Comparison of ENCODE assay signal across 25 cellular contexts in genomic region chr18:29157057-29157780, GRCh38.
A peak's percentile ranks its signal among the peaks of the same experiment; 100 is the strongest.
DNase-seq lines count a peak whose midpoint lies in the region; ATAC-seq, FAIRE-seq and TF ChIP-seq lines count a peak whose summit lies in the region.
"Had no signal": no experiment of that assay in that cellular context is flagged by ENCODE, and none has a peak within 500 bp of the region (broad histone marks: within the 10 kb centered on the region; RNA-seq: fewer than 3 reads in every experiment).

No MANE protein-coding gene starts in this region.

- H3K4me1 ChIP-seq in astrocyte (ENCODE audit: insufficient read depth, low read length): peaks cover 35% of the 10 kb centered on the region
- no peaks in the 10 kb centered on the region for H3K4me1 ChIP-seq in heart right ventricle
- no peaks in the 10 kb centered on the region for H3K4me1 ChIP-seq in left ventricle myocardium inferior

- no peak for DNase-seq in D721Med (ENCODE audit: insufficient read length, low spot score)
- peak; percentile 14 for DNase-seq in LoVo (ENCODE audit: low spot score)
- DNase-seq in astrocyte (ENCODE audit: low read depth): peak; percentile 65
- DNase-seq in iris pigment epithelial cell (ENCODE audit: low read depth): peak; percentile 76
- no peak for DNase-seq in heart right ventricle
- no peak for DNase-seq in SKM-1 (lab: John Stamatoyannopoulos, UW; ENCODE audit: unreplicated experiment)
- no peak for DNase-seq in left ventricle myocardium inferior
- DNase-seq: activated CD4-positive, alpha-beta T cell treated with anti-CD3 and anti-CD28 coated beads, Interleukin-2, amount 50 U/mL, for 4 hours; aorta; foreskin melanocyte; hippocampal formation; immature natural killer cell; left ventricle myocardium superior; MV-4-11; natural killer cell; NCI-H1694 treated with DMSO at 0.1 percent for 48 hours; NCI-H526; stimulated activated naive CD8-positive, alpha-beta T cell treated with anti-CD3 and anti-CD28 coated beads, Interleukin-15, Interleukin-2, amounts not matched to agents 100 U/mL and 50 U/mL, for 24 hours; WERI-Rb-1 had no signal

- peak overlapping the region; percentile 9 for H2AFZ ChIP-seq in astrocyte (ENCODE audit: low read depth, low read length)

- H3K4me2 ChIP-seq in astrocyte (ENCODE audit: low read length): peak overlapping the region; percentile 65
- H3K4me2 ChIP-seq: KMS-11 had no signal

- H3K36me3 Mint-ChIP-seq in astrocyte (ENCODE audit: low read depth, unreplicated experiment): no peaks in the 10 kb centered on the region
- H3K36me3 Mint-ChIP-seq: natural killer cell had no signal

- no peaks in the 10 kb centered on the region for H4K20me1 ChIP-seq in astrocyte (ENCODE audit: insufficient read depth, low read length)

- WGBS in heart right ventricle, 2 donors: 91 to 92% methylated on average over 3 of the region's 3 CpGs

- no peaks in the 10 kb centered on the region for H3K27me3 ChIP-seq in astrocyte (ENCODE audit: insufficient read depth, low read length)
- H3K27me3 ChIP-seq in heart right ventricle: no peaks in the 10 kb centered on the region
- H3K27me3 ChIP-seq in left ventricle myocardium inferior (ENCODE audit: low read depth): no peaks in the 10 kb centered on the region
- H3K27me3 ChIP-seq: right atrium auricular region had no signal

- H3K4me3 ChIP-seq in astrocyte (ENCODE audit: insufficient read depth, low read depth, low read length) (peak overlapping the region; percentile 32), heart right ventricle (no peak overlapping the region), left ventricle myocardium inferior (no peak overlapping the region)
- H3K4me3 ChIP-seq: right atrium auricular region had no signal

- intact Hi-C loops in heart right ventricle (cut with DNase I): no loop called here
- intact Hi-C loops in left ventricle myocardium inferior (cut with micrococcal nuclease): no loop called here

- H3K36me3 ChIP-seq in astrocyte (ENCODE audit: insufficient read depth, low read length) (no peaks in the 10 kb centered on the region), heart right ventricle (no peaks in the 10 kb centered on the region), left ventricle myocardium inferior (no peaks in the 10 kb centered on the region)
- H3K36me3 ChIP-seq: right atrium auricular region, WERI-Rb-1 had no signal

- H3K79me2 ChIP-seq in astrocyte (ENCODE audit: insufficient read depth, low read length): no peaks in the 10 kb centered on the region

- H3K9me3 ChIP-seq in astrocyte (ENCODE audit: insufficient read depth, low read depth, low read length): no peaks in the 10 kb centered on the region
- no peaks in the 10 kb centered on the region for H3K9me3 ChIP-seq in heart right ventricle
- no peaks in the 10 kb centered on the region for H3K9me3 ChIP-seq in left ventricle myocardium inferior (replicated peaks)
- H3K9me3 ChIP-seq: right atrium auricular region had no signal

- ATAC-seq in heart right ventricle (no peak), GM21723 (IDR thresholded peaks at IDR 0.05; ENCODE audit: unreplicated experiment) (no peak)
- ATAC-seq: activated naive CD4-positive, alpha-beta T cell treated with anti-CD3 and anti-CD28 coated beads, Interleukin-2, amount 50 U/mL, for 72 hours; left ventricle myocardium superior; natural killer cell; stimulated activated naive CD8-positive, alpha-beta T cell treated with anti-CD3 and anti-CD28 coated beads, Interleukin-15, Interleukin-2, amounts not matched to agents 100 U/mL and 50 U/mL, for 24 hours had no signal

- no peaks in the 10 kb centered on the region for H3K27me3 Mint-ChIP-seq in astrocyte (ENCODE audit: low read depth, unreplicated experiment)

- TF ChIP-seq CTCF in D721Med (IDR thresholded peaks at IDR 0.05; ENCODE audit: insufficient read depth, missing control alignments) (no peak), astrocyte (IDR thresholded peaks at IDR 0.05; ENCODE audit: insufficient read depth, low read depth, low read length) (no peak), heart right ventricle (IDR thresholded peaks at IDR 0.05) (no peak), left ventricle myocardium inferior (IDR thresholded peaks at IDR 0.05; ENCODE audit: borderline replicate concordance) (no peak)

- peak overlapping the region; percentile 57 for H3K9ac ChIP-seq in astrocyte (ENCODE audit: low read length)
- H3K9ac ChIP-seq: KMS-11 had no signal

- H3K4me3 Mint-ChIP-seq in astrocyte (ENCODE audit: unreplicated experiment): peak overlapping the region; percentile 67
- H3K4me3 Mint-ChIP-seq: immature natural killer cell, natural killer cell had no signal

- FAIRE-seq in D721Med (lab: Jason Lieb, UNC) (peak; percentile 38), astrocyte (lab: Jason Lieb, UNC) (no peak)

- H3K4me1 Mint-ChIP-seq in astrocyte (ENCODE audit: low read depth, unreplicated experiment): peaks cover 45% of the 10 kb centered on the region
- H3K4me1 Mint-ChIP-seq: immature natural killer cell, natural killer cell had no signal

- no peaks in the 10 kb centered on the region for H3K9me3 Mint-ChIP-seq in astrocyte (ENCODE audit: unreplicated experiment)

- H3K27ac Mint-ChIP-seq in astrocyte (ENCODE audit: unreplicated experiment): peak overlapping the region; percentile 91
- H3K27ac Mint-ChIP-seq: activated naive CD4-positive, alpha-beta T cell treated with anti-CD3 and anti-CD28 coated beads, Interleukin-2, amount 50 U/mL, for 72 hours; immature natural killer cell; natural killer cell had no signal

- H3K27ac ChIP-seq in astrocyte (ENCODE audit: low read depth, low read length) (peak overlapping the region; percentile 91), heart right ventricle (no peak overlapping the region), left ventricle myocardium inferior (replicated peaks) (no peak overlapping the region)
- H3K27ac ChIP-seq: C4-2B, KMS-11, right atrium auricular region, RWPE1, WERI-Rb-1 had no signal

Comparison
In these comparisons a context has a peak if more than half of its experiments do, and no peak if none do; other contexts are left out.
1. DNase-seq: peak in LoVo (single experiment), astrocyte (single experiment) and iris pigment epithelial cell (single experiment); none in D721Med (single experiment), heart right ventricle (0 of 2), SKM-1 (single experiment) and left ventricle myocardium inferior (single experiment).